ENCODE assay signal across 10 cellular contexts in the genomic region with DNA sequence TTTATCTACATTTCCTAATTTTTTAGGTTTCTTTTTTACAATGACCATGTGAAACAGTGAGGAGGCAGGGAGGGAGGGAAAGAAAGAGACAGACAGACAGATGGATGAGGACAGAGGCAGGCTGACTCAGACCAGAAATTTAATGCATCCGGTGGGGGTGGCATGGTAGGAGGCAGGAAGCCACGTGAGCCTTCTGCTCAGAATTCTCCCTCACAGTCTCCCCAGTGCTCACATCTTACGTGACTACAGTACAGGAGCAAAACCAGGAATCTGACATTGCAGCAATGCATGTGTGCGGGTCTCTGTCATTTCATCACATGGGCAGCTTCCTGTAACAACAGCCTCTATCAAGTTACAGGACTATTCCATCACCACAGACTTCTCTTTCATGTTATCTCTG. TPM values are rescaled to one million over a fixed set of nuclear protein-coding genes. Genes with fewer than 3 reads are reported as not detected.
DNase-seq lines count a peak whose midpoint lies in the region; ATAC-seq and TF ChIP-seq lines count a peak whose summit lies in the region.
"Not testable (repeated sequence)": the region's sequence is repeated elsewhere in the genome, so short reads cannot be mapped to it uniquely, and the experiment has no call there.
"Had no signal": no experiment of that assay in that cellular context is flagged by ENCODE, and none has a peak within 500 bp of the region (broad histone marks: within the 10 kb centered on the region; RNA-seq: fewer than 3 reads in every experiment).

No MANE protein-coding gene starts in this region.

- intact Hi-C loops in Panc1 (cut with micrococcal nuclease; ENCODE audit: unreplicated experiment), result not testable (repeated sequence)

- not testable (repeated sequence) for H3K27ac Mint-ChIP-seq in central memory CD8-positive, alpha-beta T cell (ENCODE audit: low read depth); stimulated activated naive CD8-positive, alpha-beta T cell treated with anti-CD3 and anti-CD28 coated beads, Interleukin-15, amount 100 ng/mL, for 72 hours

- H3K4me1 ChIP-seq in Panc1 (ENCODE audit: control insufficient read depth, insufficient read depth, low read length), result not testable (repeated sequence)

- POLR2A ChIA-PET in Panc1 (lab: Charles Lee), result not testable (repeated sequence)

- H3K36me3 ChIP-seq in Panc1 (ENCODE audit: control insufficient read depth, insufficient read depth, low read length), result not testable (repeated sequence)

- not testable (repeated sequence) for H3K36me3 Mint-ChIP-seq in central memory CD8-positive, alpha-beta T cell (ENCODE audit: insufficient read depth)

- H3K4me1 Mint-ChIP-seq in central memory CD8-positive, alpha-beta T cell; stimulated activated naive CD8-positive, alpha-beta T cell treated with anti-CD3 and anti-CD28 coated beads, Interleukin-15, amount 100 ng/mL, for 72 hours: not testable (repeated sequence)

- H3K4me3 Mint-ChIP-seq in central memory CD8-positive, alpha-beta T cell; stimulated activated naive CD8-positive, alpha-beta T cell treated with anti-CD3 and anti-CD28 coated beads, Interleukin-15, amount 100 ng/mL, for 72 hours: not testable (repeated sequence)

- H3K9me3 ChIP-seq in Panc1 (ENCODE audit: control insufficient read depth, insufficient read depth, low read depth, low read length), result not testable (repeated sequence)

- BruUV-seq in Panc1 (replicated peaks; lab: Mats Ljungman, UMichigan), result not testable (repeated sequence)

- TF ChIP-seq CTCF in Panc1 (IDR thresholded peaks at IDR 0.05), result not testable (repeated sequence)

- not testable (repeated sequence) for H3K27ac ChIP-seq in Panc1 (ENCODE audit: low read length)

- not testable (repeated sequence) for H3K27me3 Mint-ChIP-seq in central memory CD8-positive, alpha-beta T cell; stimulated activated naive CD8-positive, alpha-beta T cell treated with anti-CD3 and anti-CD28 coated beads, Interleukin-15, amount 100 ng/mL, for 72 hours

- ATAC-seq in GM18508 (IDR thresholded peaks at IDR 0.05; ENCODE audit: insufficient read depth, unreplicated experiment) (peak; percentile 89), GM19372 (IDR thresholded peaks at IDR 0.05; ENCODE audit: low read depth, unreplicated experiment) (peak; percentile 99), GM21619 (IDR thresholded peaks at IDR 0.05; ENCODE audit: unreplicated experiment) (peak; percentile 99), HG02884 (IDR thresholded peaks at IDR 0.05; ENCODE audit: unreplicated experiment) (peak; percentile 93), HG03196 (IDR thresholded peaks at IDR 0.05; ENCODE audit: unreplicated experiment) (peak; percentile 91), Panc1 (peak; percentile 54; the same call in 1 of the 2 replicates)
- peak; percentile 94 for ATAC-seq in central memory CD8-positive, alpha-beta T cell (replicated peaks; ENCODE audit: extremely low read depth, poor library complexity, severe bottlenecking)
- ATAC-seq in stimulated activated naive CD8-positive, alpha-beta T cell treated with anti-CD3 and anti-CD28 coated beads, Interleukin-15, amount 100 ng/mL, for 72 hours, result peak; percentile 100

- not testable (repeated sequence) for DNase-seq in Panc1 (ENCODE audit: low read depth, low spot score); central memory CD8-positive, alpha-beta T cell (ENCODE audit: low spot score in 2 of 2); stimulated activated naive CD8-positive, alpha-beta T cell treated with anti-CD3 and anti-CD28 coated beads, Interleukin-15, amount 100 ng/mL, for 72 hours

- in situ Hi-C loops in Panc1 (cut with HindIII; ENCODE audit: low pct_unique_long_range_greater_than_20kb, low sequenced_read_pairs), result not testable (repeated sequence)

- H3K27me3 ChIP-seq in Panc1 (ENCODE audit: control insufficient read depth, insufficient read depth, low read length), result not testable (repeated sequence)

- CTCF ChIA-PET in Panc1 (lab: Charles Lee), result not testable (repeated sequence)

- not testable (repeated sequence) for H3K4me3 ChIP-seq in Panc1 (ENCODE audit: low read depth in 2 of 2, low read length in 2 of 2)

- H3K9me3 Mint-ChIP-seq in central memory CD8-positive, alpha-beta T cell; stimulated activated naive CD8-positive, alpha-beta T cell treated with anti-CD3 and anti-CD28 coated beads, Interleukin-15, amount 100 ng/mL, for 72 hours: not testable (repeated sequence)

RNA-seq across cellular contexts. Expression of gene LIMS4, which starts 2.3 kb away (rescaled TPM):
- total RNA-seq in Panc1 (2021; ENCODE audit: unreplicated experiment), result 0.51 TPM
- polyA plus RNA-seq in Panc1 (2012; ENCODE audit: insufficient read length), result 1.5 TPM
- total RNA-seq: activated CD4-positive, alpha-beta T cell treated with anti-CD3 and anti-CD28 coated beads, Interleukin-2, amount 10 ng/mL, durations not matched to agents 7 days and 5 days; GM23248 had no signal
